Comparison of ENCODE assay signal across 12 cellular contexts in the genomic region with DNA sequence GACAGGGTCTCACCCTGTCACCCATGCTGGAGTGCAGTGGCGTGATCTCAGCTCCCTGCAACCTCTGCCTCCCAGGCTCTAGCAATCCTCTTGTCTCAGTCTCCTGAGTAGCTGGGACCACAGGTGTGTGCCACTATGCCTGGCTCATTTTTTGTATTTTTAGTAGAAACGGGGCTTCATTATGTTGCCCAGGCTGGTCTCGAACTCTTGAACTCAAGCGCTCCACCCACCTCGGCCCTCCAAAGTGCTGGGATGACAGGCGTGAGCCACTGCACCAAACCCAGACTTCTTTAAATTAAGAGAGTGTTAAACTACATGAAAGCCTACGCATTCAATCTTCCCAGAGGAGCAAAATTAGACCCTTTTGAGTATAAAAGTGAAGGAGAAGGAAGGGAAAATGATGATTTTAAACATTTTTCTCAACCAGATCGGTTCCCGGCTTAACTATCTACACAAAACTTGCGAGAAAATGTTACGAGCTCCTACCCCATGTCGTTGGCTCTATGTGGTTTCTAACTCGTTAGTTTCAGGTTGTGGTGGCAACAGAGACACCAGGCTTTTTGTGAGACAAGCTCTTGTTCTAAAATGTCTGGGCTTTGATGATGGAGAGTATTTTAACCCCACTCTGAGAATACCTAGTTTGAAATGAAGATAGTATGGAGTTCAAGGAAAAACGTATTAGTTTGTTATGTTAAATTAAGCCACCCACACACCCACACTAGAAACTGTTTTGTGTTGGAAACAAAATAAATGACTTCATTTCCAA. TPM values are rescaled to one million over a fixed set of nuclear protein-coding genes. Genes with fewer than 3 reads are reported as not detected.
DNase-seq lines count a peak whose midpoint lies in the region; ATAC-seq and TF ChIP-seq lines count a peak whose summit lies in the region.
"Had no signal": no experiment of that assay in that cellular context is flagged by ENCODE, and none has a peak within 500 bp of the region (broad histone marks: within the 10 kb centered on the region; RNA-seq: fewer than 3 reads in every experiment).

No MANE protein-coding gene starts in this region.

- H3K36me3 ChIP-seq in thyroid gland (no peaks in the 10 kb centered on the region), H7 (replicated peaks; ENCODE audit: control insufficient read depth, insufficient read depth, low read length) (no peaks in the 10 kb centered on the region), mucosa of descending colon (ENCODE audit: low read depth) (no peaks in the 10 kb centered on the region)
- H3K36me3 ChIP-seq: thoracic aorta had no signal

- H3K27ac Mint-ChIP-seq in memory B cell, result peak overlapping the region; percentile 89

- intact Hi-C loops in thyroid gland (cut with DNase I) (no loop called here), mucosa of descending colon (cut with DNase I, micrococcal nuclease) (no loop called here)

- H3K27ac ChIP-seq in thyroid gland, result peak overlapping the region in 2 of 3 donors; percentile 71 to 88
- H3K27ac ChIP-seq: A549, PC-9 had no signal

- peaks cover 14 to 21% of the 10 kb centered on the region in 2 donors for H3K4me1 ChIP-seq in thyroid gland
- no peaks in the 10 kb centered on the region for H3K4me1 ChIP-seq in mucosa of descending colon (ENCODE audit: low read depth)

- H3K4me1 Mint-ChIP-seq in memory B cell, result peaks cover 31% of the 10 kb centered on the region

- H3K9me3 ChIP-seq in thyroid gland (no peaks in the 10 kb centered on the region), mucosa of descending colon (no peaks in the 10 kb centered on the region)
- H3K9me3 ChIP-seq: thoracic aorta had no signal

- no peaks in the 10 kb centered on the region for H3K9me3 Mint-ChIP-seq in memory B cell

- H3K4me3 Mint-ChIP-seq in memory B cell, result peak overlapping the region; percentile 46

- ATAC-seq in memory B cell (ENCODE audit: low read depth) (no peak), mucosa of descending colon (no peak)
- ATAC-seq: A549 had no signal

- no peaks in the 10 kb centered on the region for H3K27me3 Mint-ChIP-seq in memory B cell

- TF ChIP-seq CTCF in thyroid gland (IDR thresholded peaks at IDR 0.05) (no peak), mucosa of descending colon (IDR thresholded peaks at IDR 0.05) (no peak)

- peak; percentile 69 for DNase-seq in activated effector memory CD4-positive, alpha-beta T cell treated with anti-CD3 and anti-CD28 coated beads, Interleukin-2, amount 50 U/mL, for 16 hours
- DNase-seq in activated effector memory CD4-positive, alpha-beta T cell treated with Interleukin-2 at 50 U/mL for 16 hours, result no peak
- DNase-seq in activated naive CD4-positive, alpha-beta T cell treated with Interleukin-2 at 50 U/mL for 16 hours, result peak; percentile 41
- DNase-seq in memory B cell (ENCODE audit: low spot score in 2 of 2) (no peak), thyroid gland (no peak), H7 (no peak), NCI-H226 (no peak), mucosa of descending colon (no peak)
- DNase-seq: NCI-H1092, PC-9 had no signal

- TF ChIP-seq POLR2A in thyroid gland (IDR thresholded peaks at IDR 0.05), result no peak

- WGBS in thyroid gland, 2 donors, result 86 to 89% methylated on average over 14 of the region's 14 CpGs

- no peaks in the 10 kb centered on the region for H3K36me3 Mint-ChIP-seq in memory B cell

- H3K27me3 ChIP-seq in thyroid gland, result no peaks in the 10 kb centered on the region
- no peaks in the 10 kb centered on the region for H3K27me3 ChIP-seq in H7 (ENCODE audit: control insufficient read depth, insufficient read depth, low read length)

- no peak overlapping the region for H3K4me3 ChIP-seq in thyroid gland (replicated peaks in 1 of 3)
- H3K4me3 ChIP-seq in H7 (ENCODE audit: insufficient read depth, low read depth, low read length), result no peak overlapping the region
- no peak overlapping the region for H3K4me3 ChIP-seq in mucosa of descending colon
- H3K4me3 ChIP-seq: A549, PC-9 had no signal

RNA-seq across cellular contexts. Expression of a gene that starts 26.3 kb away (rescaled TPM):
- total RNA-seq in thyroid gland, result 10 to 100 TPM; 57.6 to 72.6 (median 63.3) TPM
- 30.7 and 41.3 TPM in 2 replicates for total RNA-seq in H7 (2014; rRNA removed; shearing (Covaris generic))
- total RNA-seq in mucosa of descending colon, result 10 to 100 TPM; 30.1 to 93.0 (median 32.2) TPM

RNA-seq across cellular contexts. Expression of a gene that starts 38.4 kb away (rescaled TPM):
- total RNA-seq in thyroid gland (10 to 100 TPM; 31.9 to 46.1 (median 34.0) TPM), mucosa of descending colon (10 to 100 TPM; 26.4 to 53.7 (median 29.7) TPM)
- total RNA-seq in H7 (2014; rRNA removed; shearing (Covaris generic)), result 9.4 and 13.2 TPM in 2 replicates

RNA-seq across cellular contexts. Expression of a gene that starts 55.6 kb away (rescaled TPM):
- total RNA-seq in thyroid gland (100 to 1,000 TPM in 2 of 4 donors, 10 to 100 TPM in 2; 48.4 to 254 (median 95.9) TPM), mucosa of descending colon (10 to 100 TPM; 21.9 to 22.2 (median 22.0) TPM)
- total RNA-seq in H7 (2014; rRNA removed; shearing (Covaris generic)), result 11.5 and 24.3 TPM in 2 replicates

Comparison
In these comparisons a context has a peak if more than half of its experiments do, and no peak if none do; other contexts are left out.
1. DNase-seq: peak in activated effector memory CD4-positive, alpha-beta T cell treated with anti-CD3 and anti-CD28 coated beads, Interleukin-2, amount 50 U/mL, for 16 hours (single experiment) and activated naive CD4-positive, alpha-beta T cell treated with Interleukin-2 at 50 U/mL for 16 hours (single experiment); none in activated effector memory CD4-positive, alpha-beta T cell treated with Interleukin-2 at 50 U/mL for 16 hours (single experiment), memory B cell (0 of 2), thyroid gland (0 of 2), H7 (single experiment), NCI-H226 (single experiment) and mucosa of descending colon (0 of 3).